ENCODE assay signal across 29 cellular contexts in genomic region chr12:117570608-117571007, GRCh38.
"Had no signal": no experiment of that assay in that cellular context is flagged by ENCODE, and none has a peak within 500 bp of the region (broad histone marks: within the 10 kb centered on the region; RNA-seq: fewer than 3 reads in every experiment).

No MANE protein-coding gene starts in this region.

- H3K27me3 ChIP-seq: stomach, testis, thyroid gland, tibial artery, tibial nerve, transverse colon, upper lobe of left lung, upper lobe of right lung, uterus, vagina had no signal

- H3K4me1 Mint-ChIP-seq: stimulated activated effector memory CD8-positive, alpha-beta T cell treated with anti-CD3 and anti-CD28 coated beads, Interleukin-12 subunit alpha, Interleukin-12 subunit beta, amount 100 ng/mL, for 72 hours; stimulated activated naive B cell treated with anti-CD40 and anti-IgM and Interleukin-4, amounts not matched to agents 10 μg/mL and 1 μg/mL and 100 μg/mL, for 72 hours; stimulated activated naive CD8-positive, alpha-beta T cell treated with anti-CD3 and anti-CD28 coated beads, Interleukin-15, amount 100 ng/mL, for 72 hours had no signal

- ATAC-seq: stimulated activated effector memory CD8-positive, alpha-beta T cell treated with anti-CD3 and anti-CD28 coated beads, Interleukin-12 subunit alpha, Interleukin-12 subunit beta, amount 100 ng/mL, for 72 hours; stimulated activated memory B cell treated with anti-CD40 and anti-IgM and Interleukin-4, amounts not matched to agents 10 μg/mL and 1 μg/mL and 100 μg/mL, for 72 hours; stimulated activated naive B cell treated with anti-CD40 and anti-IgM and Interleukin-4, amounts not matched to agents 10 μg/mL and 1 μg/mL and 100 μg/mL, for 72 hours; stimulated activated naive CD8-positive, alpha-beta T cell treated with anti-CD3 and anti-CD28 coated beads, Interleukin-15, amount 100 ng/mL, for 72 hours; stimulated activated naive CD8-positive, alpha-beta T cell treated with anti-CD3 and anti-CD28 coated beads, Interleukin-15, Interleukin-2, amounts not matched to agents 100 U/mL and 50 U/mL, for 24 hours; upper lobe of right lung had no signal

- H3K27ac Mint-ChIP-seq: stimulated activated effector memory CD8-positive, alpha-beta T cell treated with anti-CD3 and anti-CD28 coated beads, Interleukin-12 subunit alpha, Interleukin-12 subunit beta, amount 100 ng/mL, for 72 hours; stimulated activated memory B cell treated with anti-CD40 and anti-IgM and Interleukin-4, amounts not matched to agents 10 μg/mL and 1 μg/mL and 100 μg/mL, for 72 hours; stimulated activated naive B cell treated with anti-CD40 and anti-IgM and Interleukin-4, amounts not matched to agents 10 μg/mL and 1 μg/mL and 100 μg/mL, for 72 hours; stimulated activated naive CD8-positive, alpha-beta T cell treated with anti-CD3 and anti-CD28 coated beads, Interleukin-15, amount 100 ng/mL, for 72 hours; stimulated activated naive CD8-positive, alpha-beta T cell treated with anti-CD3 and anti-CD28 coated beads, Interleukin-15, Interleukin-2, amounts not matched to agents 100 ng/mL and 50 ng/mL, for 24 hours; type B pancreatic cell had no signal

- H3K36me3 ChIP-seq: stomach, suprapubic skin, thoracic aorta, thyroid gland, tibial artery, tibial nerve, transverse colon, upper lobe of left lung, upper lobe of right lung, uterus, vagina had no signal

- H3K27me3 Mint-ChIP-seq: stimulated activated naive CD8-positive, alpha-beta T cell treated with anti-CD3 and anti-CD28 coated beads, Interleukin-15, amount 100 ng/mL, for 72 hours; stimulated activated naive CD8-positive, alpha-beta T cell treated with anti-CD3 and anti-CD28 coated beads, Interleukin-15, Interleukin-2, amounts not matched to agents 100 ng/mL and 50 ng/mL, for 24 hours had no signal

- H3K4me3 ChIP-seq: stomach, suprapubic skin, testis, thoracic aorta, thyroid gland, tibial artery, tibial nerve, transverse colon, upper lobe of left lung, upper lobe of right lung, uterus, vagina had no signal

- H3K36me3 Mint-ChIP-seq: stimulated activated effector memory CD8-positive, alpha-beta T cell treated with anti-CD3 and anti-CD28 coated beads, Interleukin-12 subunit alpha, Interleukin-12 subunit beta, amount 100 ng/mL, for 72 hours; stimulated activated memory B cell treated with anti-CD40 and anti-IgM and Interleukin-4, amounts not matched to agents 10 μg/mL and 1 μg/mL and 100 μg/mL, for 72 hours; stimulated activated naive B cell treated with anti-CD40 and anti-IgM and Interleukin-4, amounts not matched to agents 10 μg/mL and 1 μg/mL and 100 μg/mL, for 72 hours; type B pancreatic cell had no signal

- DNase-seq: stimulated activated CD4-positive, alpha-beta T cell treated with anti-CD3 and anti-CD28 coated beads, Interleukin-2, amount 100 ng/mL, for 48 hours; stimulated activated CD4-positive, alpha-beta T cell treated with anti-CD3 and anti-CD28 coated beads, Interleukin-4, amount 100 ng/mL, for 1 hour; stimulated activated CD4-positive, alpha-beta T cell treated with anti-CD3 and anti-CD28 coated beads, Interleukin-4, amount 100 ng/mL, for 24 hours; stimulated activated CD4-positive, alpha-beta T cell treated with anti-CD3 and anti-CD28 coated beads, Interleukin-4, amount 100 ng/mL, for 4 hours; stimulated activated CD8-positive, alpha-beta memory T cell treated with anti-CD3 and anti-CD28 coated beads, Interleukin-4, amount 100 ng/mL, for 48 hours; stimulated activated naive B cell treated with anti-CD40 and anti-IgM and Interleukin-4, amounts not matched to agents 10 μg/mL and 1 μg/mL and 100 μg/mL, for 72 hours; stimulated activated naive CD4-positive, alpha-beta T cell; stimulated activated naive CD4-positive, alpha-beta T cell treated with Interleukin-2 at 50 U/mL for 16 hours; stimulated activated naive CD8-positive, alpha-beta T cell treated with anti-CD3 and anti-CD28 coated beads, Interleukin-15, amount 100 ng/mL, for 72 hours; stimulated activated naive CD8-positive, alpha-beta T cell treated with anti-CD3 and anti-CD28 coated beads, Interleukin-15, Interleukin-2, amounts not matched to agents 100 U/mL and 50 U/mL, for 24 hours; stomach; substantia nigra; testis; tibial artery; transverse colon; trophoblast cell; upper lobe of left lung; upper lobe of right lung; uterus had no signal

- H3K9me3 Mint-ChIP-seq: stimulated activated memory B cell treated with anti-CD40 and anti-IgM and Interleukin-4, amounts not matched to agents 10 μg/mL and 1 μg/mL and 100 μg/mL, for 72 hours; stimulated activated naive CD8-positive, alpha-beta T cell treated with anti-CD3 and anti-CD28 coated beads, Interleukin-15, amount 100 ng/mL, for 72 hours; stimulated activated naive CD8-positive, alpha-beta T cell treated with anti-CD3 and anti-CD28 coated beads, Interleukin-15, Interleukin-2, amounts not matched to agents 100 ng/mL and 50 ng/mL, for 24 hours; type B pancreatic cell had no signal

- H3K4me1 ChIP-seq: stomach, suprapubic skin, testis, tibial artery, tibial nerve, transverse colon, upper lobe of left lung, upper lobe of right lung, uterus, vagina had no signal

- FAIRE-seq: urothelium cell line had no signal

- H3K4me3 Mint-ChIP-seq: stimulated activated effector memory CD8-positive, alpha-beta T cell treated with anti-CD3 and anti-CD28 coated beads, Interleukin-12 subunit alpha, Interleukin-12 subunit beta, amount 100 ng/mL, for 72 hours; stimulated activated memory B cell treated with anti-CD40 and anti-IgM and Interleukin-4, amounts not matched to agents 10 μg/mL and 1 μg/mL and 100 μg/mL, for 72 hours; stimulated activated naive B cell treated with anti-CD40 and anti-IgM and Interleukin-4, amounts not matched to agents 10 μg/mL and 1 μg/mL and 100 μg/mL, for 72 hours; stimulated activated naive CD8-positive, alpha-beta T cell treated with anti-CD3 and anti-CD28 coated beads, Interleukin-15, amount 100 ng/mL, for 72 hours; stimulated activated naive CD8-positive, alpha-beta T cell treated with anti-CD3 and anti-CD28 coated beads, Interleukin-15, Interleukin-2, amounts not matched to agents 100 ng/mL and 50 ng/mL, for 24 hours; type B pancreatic cell had no signal

- H3K27ac ChIP-seq: stomach, suprapubic skin, testis, thoracic aorta, thyroid gland, tibial artery, tibial nerve, transverse colon, upper lobe of left lung, upper lobe of right lung, uterus, vagina had no signal

- H3K9me3 ChIP-seq: stomach, suprapubic skin, testis, thoracic aorta, thyroid gland, tibial artery, tibial nerve, transverse colon, upper lobe of left lung, upper lobe of right lung, uterus, vagina had no signal
